8 cellular contexts compared by ENCODE assay signal in genomic region chr11:62559626-62560025, GRCh38. TPM values are rescaled to one million over a fixed set of nuclear protein-coding genes. Genes with fewer than 3 reads are reported as not detected.
DNase-seq lines count a peak whose midpoint lies in the region; ATAC-seq and TF ChIP-seq lines count a peak whose summit lies in the region.
"Not testable (repeated sequence)": the region's sequence is repeated elsewhere in the genome, so short reads cannot be mapped to it uniquely, and the experiment has no call there.

No MANE protein-coding gene starts in this region.

- not testable (repeated sequence) for H3K4me3 ChIP-seq in OCI-LY3 (ENCODE audit: low read length); tibial artery
- H3K4me3 ChIP-seq in gastroesophageal sphincter = peak overlapping the region in 1 of 2 donors; percentile 4
- H3K4me3 ChIP-seq in psoas muscle = peak overlapping the region; percentile 24

- not testable (repeated sequence) for H3K27me3 ChIP-seq in OCI-LY3 (ENCODE audit: low read depth, low read length); gastroesophageal sphincter; psoas muscle (ENCODE audit: insufficient read depth in 3 of 3, low read length in 2 of 3); tibial artery

- ATAC-seq in activated CD8-positive, alpha-beta T cell treated with anti-CD3 and anti-CD28 coated beads for 36 hours; gastroesophageal sphincter; memory B cell (ENCODE audit: low read depth); psoas muscle: not testable (repeated sequence)

- H3K27ac ChIP-seq in OCI-LY3 (ENCODE audit: low read length) (peak overlapping the region; percentile 96), gastroesophageal sphincter (peak overlapping the region; percentile 70 to 95 (median 94)), psoas muscle (peak overlapping the region; percentile 99), tibial artery (peak overlapping the region; percentile 75 to 78)

- not testable (repeated sequence) for TF ChIP-seq POLR2A in gastroesophageal sphincter (IDR thresholded peaks at IDR 0.05)

- peaks cover 89% of the 10 kb centered on the region for H3K36me3 Mint-ChIP-seq in Calu3 (ENCODE audit: insufficient read depth, unreplicated experiment)
- H3K36me3 Mint-ChIP-seq in activated CD8-positive, alpha-beta T cell treated with anti-CD3 and anti-CD28 coated beads for 36 hours (ENCODE audit: low read depth) = peaks cover 51% of the 10 kb centered on the region
- H3K36me3 Mint-ChIP-seq in brain = peaks cover 48% of the 10 kb centered on the region
- H3K36me3 Mint-ChIP-seq in memory B cell = peaks cover 21% of the 10 kb centered on the region

- POLR2A ChIA-PET in activated CD8-positive, alpha-beta T cell treated with anti-CD3 and anti-CD28 coated beads for 36 hours (lab: Charles Lee) = interaction anchor here (0.7 to 14.2 kb wide), 6 partner anchors 10 to 281 kb away, joined by 3 to 156 read pairs (median 3); partner anchors contain the start of genes EEF1G and TUT1

- not testable (repeated sequence) for DNase-seq in Calu3; activated CD8-positive, alpha-beta T cell treated with anti-CD3 and anti-CD28 coated beads for 36 hours; memory B cell (ENCODE audit: low spot score in 2 of 2); tibial artery
- DNase-seq in psoas muscle = peak in 1 of 2 donors; percentile 36

- not testable (repeated sequence) for H2AFZ ChIP-seq in OCI-LY3 (ENCODE audit: low read depth, low read length)

- H3K4me2 ChIP-seq in OCI-LY3 (ENCODE audit: low read length) = not testable (repeated sequence)

- H3K36me3 ChIP-seq in OCI-LY3 (replicated peaks; ENCODE audit: low read depth, low read length) (peaks cover 49% of the 10 kb centered on the region), gastroesophageal sphincter (peaks cover 0 to 55% of the 10 kb centered on the region in 2 donors), psoas muscle (ENCODE audit: insufficient read depth in 1 of 2, low read depth in 1 of 2) (peaks cover 5 to 66% of the 10 kb centered on the region in 2 donors), tibial artery (peaks cover 15 to 59% (median 20%) of the 10 kb centered on the region in 3 donors)

- H3K4me1 ChIP-seq in OCI-LY3 (ENCODE audit: low read length) = peaks cover 63% of the 10 kb centered on the region
- peaks cover 5 to 81% (median 36%) of the 10 kb centered on the region in 3 donors for H3K4me1 ChIP-seq in gastroesophageal sphincter
- peaks cover 52% of the 10 kb centered on the region for H3K4me1 ChIP-seq in psoas muscle
- peaks cover 4 to 56% (median 41%) of the 10 kb centered on the region in 4 donors for H3K4me1 ChIP-seq in tibial artery

- peak overlapping the region; percentile 16 for H3K4me3 Mint-ChIP-seq in Calu3 (ENCODE audit: low read depth, unreplicated experiment)
- H3K4me3 Mint-ChIP-seq in activated CD8-positive, alpha-beta T cell treated with anti-CD3 and anti-CD28 coated beads for 36 hours; brain; memory B cell: not testable (repeated sequence)

- BruUV-seq in Calu3 (replicated peaks; lab: Mats Ljungman, UMichigan) = not testable (repeated sequence)

- peak overlapping the region; percentile 76 for H3K27ac Mint-ChIP-seq in Calu3 (ENCODE audit: unreplicated experiment)
- H3K27ac Mint-ChIP-seq in activated CD8-positive, alpha-beta T cell treated with anti-CD3 and anti-CD28 coated beads for 36 hours = peak overlapping the region; percentile 94
- H3K27ac Mint-ChIP-seq in brain = peak overlapping the region in 4 of 5 experiments; percentile 7 to 85 (median 44)
- H3K27ac Mint-ChIP-seq in memory B cell = peak overlapping the region; percentile 100

- not testable (repeated sequence) for H3K9ac ChIP-seq in OCI-LY3 (ENCODE audit: low read length)

- H3K27me3 Mint-ChIP-seq in Calu3 (ENCODE audit: unreplicated experiment); activated CD8-positive, alpha-beta T cell treated with anti-CD3 and anti-CD28 coated beads for 36 hours; brain; memory B cell: not testable (repeated sequence)

- not testable (repeated sequence) for H3K9me3 Mint-ChIP-seq in Calu3 (ENCODE audit: low read depth, unreplicated experiment); activated CD8-positive, alpha-beta T cell treated with anti-CD3 and anti-CD28 coated beads for 36 hours; brain; memory B cell

- CTCF ChIA-PET in Calu3 (lab: Charles Lee) = interaction anchor here (0.6 to 3.8 kb wide), 11 partner anchors 8 to 137 kb away, joined by 3 to 86 read pairs (median 4); partner anchors contain the start of genes AHNAK, B3GAT3 and TUT1
- CTCF ChIA-PET in activated CD8-positive, alpha-beta T cell treated with anti-CD3 and anti-CD28 coated beads for 36 hours (lab: Charles Lee) = interaction anchor here (0.9 to 5.4 kb wide), 9 partner anchors 10 to 323 kb away, joined by 3 to 80 read pairs (median 6); partner anchors contain the start of gene EEF1G

- not testable (repeated sequence) for H3K9me3 ChIP-seq in OCI-LY3 (ENCODE audit: insufficient read depth, low read length); gastroesophageal sphincter; psoas muscle; tibial artery

- peaks cover 51% of the 10 kb centered on the region for H3K79me2 ChIP-seq in OCI-LY3 (ENCODE audit: low read length)

- WGBS in gastroesophageal sphincter (ENCODE audit: low coverage in 1 of 2), 2 donors = 40 to 70% methylated on average over 1 to 3 of the region's 5 CpGs
- 35 to 52% (median 50%) methylated on average over 5 of the region's 5 CpGs for WGBS in psoas muscle, 3 donors

- not testable (repeated sequence) for TF ChIP-seq CTCF in Calu3 (IDR thresholded peaks at IDR 0.05; ENCODE audit: unreplicated experiment); OCI-LY3 (IDR thresholded peaks at IDR 0.05; ENCODE audit: low read depth, low read length); activated CD8-positive, alpha-beta T cell treated with anti-CD3 and anti-CD28 coated beads for 36 hours (IDR thresholded peaks at IDR 0.05); brain (conservative IDR thresholded peaks at IDR 0.05); gastroesophageal sphincter (IDR thresholded peaks at IDR 0.05); psoas muscle (IDR thresholded peaks at IDR 0.05); tibial artery (IDR thresholded peaks at IDR 0.05)

- TF ChIP-seq EP300 in gastroesophageal sphincter (IDR thresholded peaks at IDR 0.05) = not testable (repeated sequence)

- H3K4me1 Mint-ChIP-seq in Calu3 (ENCODE audit: low read depth, unreplicated experiment) (peaks cover 67% of the 10 kb centered on the region), brain (peaks cover 59% of the 10 kb centered on the region), memory B cell (peaks cover 36% of the 10 kb centered on the region)
- H3K4me1 Mint-ChIP-seq in activated CD8-positive, alpha-beta T cell treated with anti-CD3 and anti-CD28 coated beads for 36 hours (ENCODE audit: low read depth) = peaks cover 70% of the 10 kb centered on the region

- intact Hi-C loops in Calu3 (cut with micrococcal nuclease; ENCODE audit: unreplicated experiment) = loop anchor here (1.0 to 5.0 kb wide), 4 partner anchors 13 to 165 kb away; partner anchors contain the start of gene AHNAK
- intact Hi-C loops in activated CD8-positive, alpha-beta T cell treated with anti-CD3 and anti-CD28 coated beads for 36 hours (cut with micrococcal nuclease) = loop anchor here (5.0 kb wide), 1 partner anchor 132 kb away; no protein-coding TSS in a partner anchor
- intact Hi-C loops in psoas muscle (cut with DNase I) = loop anchor here in 1 of 2 donors (1.0 to 5.0 kb wide), 3 partner anchors 15 to 137 kb away; no protein-coding TSS in a partner anchor
- intact Hi-C loops in tibial artery (cut with DNase I; ENCODE audit: low total_unique reads) = loop anchor here (5.0 kb wide), 1 partner anchor 137 kb away; no protein-coding TSS in a partner anchor

- peaks cover 11% of the 10 kb centered on the region; the same call in 1 of the 2 replicates for H4K20me1 ChIP-seq in OCI-LY3 (ENCODE audit: insufficient read depth, low read length)

RNA-seq across cellular contexts. Expression of gene AHNAK, which starts 13.0 kb away (rescaled TPM):
- total RNA-seq in Calu3 (2022) (246 and 253 TPM in 2 replicates), gastroesophageal sphincter (1,000 to 10,000 TPM; 1,348 to 2,181 (median 1,745) TPM), psoas muscle (100 to 1,000 TPM; 376 to 679 (median 425) TPM)
- 10 to 100 TPM; 41.1 to 43.0 TPM for total RNA-seq in activated CD8-positive, alpha-beta T cell treated with anti-CD3 and anti-CD28 coated beads for 36 hours
- polyA plus RNA-seq in brain (ENCODE audit: insufficient read depth, low read depth, low replicate concordance) (17.2 TPM), psoas muscle (100 to 1,000 TPM in 2 of 3 donors, 10 to 100 TPM in 1; 93.5 to 227 (median 206) TPM)

RNA-seq across cellular contexts. Expression of gene EEF1G, which starts 14.1 kb away (rescaled TPM):
- total RNA-seq in Calu3 (2022) = 970 and 1,189 TPM in 2 replicates
- 1,000 to 10,000 TPM; 1,925 to 1,979 TPM for total RNA-seq in activated CD8-positive, alpha-beta T cell treated with anti-CD3 and anti-CD28 coated beads for 36 hours
- 3,048 TPM for polyA plus RNA-seq in brain (ENCODE audit: insufficient read depth, low read depth, low replicate concordance)
- total RNA-seq in gastroesophageal sphincter = 1,000 to 10,000 TPM; 1,070 to 1,712 (median 1,374) TPM
- 1,000 to 10,000 TPM; 1,137 to 1,954 (median 1,509) TPM for total RNA-seq in psoas muscle
- 1,000 to 10,000 TPM; 1,687 to 2,356 (median 2,243) TPM for polyA plus RNA-seq in psoas muscle

RNA-seq across cellular contexts. Expression of gene TUT1, which starts 31.7 kb away (rescaled TPM):
- total RNA-seq in Calu3 (2022) (21.9 and 26.3 TPM in 2 replicates), gastroesophageal sphincter (1 to 10 TPM; 3.8 to 9.6 (median 7.6) TPM), psoas muscle (10 to 100 TPM; 14.3 to 23.7 (median 19.6) TPM)
- total RNA-seq in activated CD8-positive, alpha-beta T cell treated with anti-CD3 and anti-CD28 coated beads for 36 hours = 10 to 100 TPM; 34.4 to 38.0 TPM
- polyA plus RNA-seq in brain (ENCODE audit: insufficient read depth, low read depth, low replicate concordance) (28.4 TPM), psoas muscle (10 to 100 TPM; 12.1 to 15.5 (median 12.7) TPM)

RNA-seq across cellular contexts. Expression of gene MTA2, which starts 42.0 kb away (rescaled TPM):
- total RNA-seq in Calu3 (2022) (90.4 and 97.2 TPM in 2 replicates), gastroesophageal sphincter (10 to 100 TPM; 67.9 to 88.7 (median 85.6) TPM), psoas muscle (10 to 100 TPM; 20.0 to 32.5 (median 28.6) TPM)
- total RNA-seq in activated CD8-positive, alpha-beta T cell treated with anti-CD3 and anti-CD28 coated beads for 36 hours = 100 to 1,000 TPM; 159 to 164 TPM
- polyA plus RNA-seq in brain (ENCODE audit: insufficient read depth, low read depth, low replicate concordance) (111 TPM), psoas muscle (10 to 100 TPM; 18.4 to 27.1 (median 26.9) TPM)

RNA-seq across cellular contexts. Expression of gene EML3, which starts 52.9 kb away (rescaled TPM):
- total RNA-seq in Calu3 (2022) (43.3 and 51.4 TPM in 2 replicates), gastroesophageal sphincter (10 to 100 TPM; 25.4 to 36.7 (median 31.9) TPM), psoas muscle (10 to 100 TPM; 14.1 to 19.5 (median 16.9) TPM)
- total RNA-seq in activated CD8-positive, alpha-beta T cell treated with anti-CD3 and anti-CD28 coated beads for 36 hours = 100 to 1,000 TPM; 115 to 120 TPM
- polyA plus RNA-seq in brain (ENCODE audit: insufficient read depth, low read depth, low replicate concordance) (23.3 TPM), psoas muscle (10 to 100 TPM in 2 of 3 donors, 1 to 10 TPM in 1; 7.4 to 11.3 (median 11.1) TPM)

Comparison
In these comparisons a context has a peak if more than half of its experiments do, and no peak if none do; other contexts are left out.
1. H3K27ac Mint-ChIP-seq: peak in every context shown above with its lines; median percentile 100 in memory B cell; 94 in activated CD8-positive, alpha-beta T cell treated with anti-CD3 and anti-CD28 coated beads for 36 hours; 76 in Calu3; 44 in brain.